In genomic region chr2:25103287-25103871, GRCh38 we compare ENCODE assay signal across 15 cellular contexts.
DNase-seq lines count a peak whose midpoint lies in the region; ATAC-seq and TF ChIP-seq lines count a peak whose summit lies in the region.
"Had no signal": no experiment of that assay in that cellular context is flagged by ENCODE, and none has a peak within 500 bp of the region (broad histone marks: within the 10 kb centered on the region; RNA-seq: fewer than 3 reads in every experiment).

No MANE protein-coding gene starts in this region.

- H3K4me3 Mint-ChIP-seq in HFFc6: no peak overlapping the region
- H3K4me3 Mint-ChIP-seq in activated naive CD4-positive, alpha-beta T cell treated with anti-CD3 and anti-CD28 coated beads, Interleukin-2, amount 10 ng/mL, durations not matched to agents 7 days and 5 days: no peak overlapping the region
- H3K4me3 Mint-ChIP-seq: B cell, neural progenitor cell had no signal

- no peaks in the 10 kb centered on the region for H3K9me3 Mint-ChIP-seq in HFFc6
- H3K9me3 Mint-ChIP-seq in activated naive CD4-positive, alpha-beta T cell treated with anti-CD3 and anti-CD28 coated beads, Interleukin-2, amount 10 ng/mL, durations not matched to agents 7 days and 5 days: no peaks in the 10 kb centered on the region
- H3K9me3 Mint-ChIP-seq: neural progenitor cell had no signal

- H3K36me3 Mint-ChIP-seq in HFFc6 (ENCODE audit: low read depth): no peaks in the 10 kb centered on the region
- H3K36me3 Mint-ChIP-seq in activated naive CD4-positive, alpha-beta T cell treated with anti-CD3 and anti-CD28 coated beads, Interleukin-2, amount 10 ng/mL, durations not matched to agents 7 days and 5 days: no peaks in the 10 kb centered on the region

- DNase-seq in ACHN (peak; percentile 82), HFFc6 (peak; percentile 91), amniotic stem cell (lab: John Stamatoyannopoulos, UW) (peak; percentile 68), iris pigment epithelial cell (ENCODE audit: low read depth) (peak; percentile 86), GM19238 (ENCODE audit: insufficient read length, low spot score) (no peak), NCI-H2029 treated with DMSO at 0.1 percent for 48 hours (lab: John Stamatoyannopoulos, UW) (no peak)
- DNase-seq in activated naive CD4-positive, alpha-beta T cell treated with anti-CD3 and anti-CD28 coated beads, Interleukin-2, amount 10 ng/mL, durations not matched to agents 7 days and 5 days: no peak
- DNase-seq in stimulated activated naive CD8-positive, alpha-beta T cell treated with anti-CD3 and anti-CD28 coated beads, Interleukin-15, Interleukin-2, amounts not matched to agents 100 U/mL and 50 U/mL, for 24 hours: no peak
- DNase-seq: activated CD4-positive, CD25-positive, alpha-beta regulatory T cell; NCI-H1048; NCI-H69; SJCRH30; stimulated activated CD8-positive, alpha-beta memory T cell treated with anti-CD3 and anti-CD28 coated beads, Interleukin-4, amount 100 ng/mL, for 48 hours had no signal

- no peak overlapping the region; the same call in 1 of the 2 replicates for H3K27ac Mint-ChIP-seq in HFFc6
- no peak overlapping the region for H3K27ac Mint-ChIP-seq in activated naive CD4-positive, alpha-beta T cell treated with anti-CD3 and anti-CD28 coated beads, Interleukin-2, amount 10 ng/mL, durations not matched to agents 7 days and 5 days
- H3K27ac Mint-ChIP-seq: B cell, neural progenitor cell had no signal

- H3K4me1 Mint-ChIP-seq in HFFc6 (ENCODE audit: low read depth): peaks cover 34% of the 10 kb centered on the region
- no peaks in the 10 kb centered on the region for H3K4me1 Mint-ChIP-seq in activated naive CD4-positive, alpha-beta T cell treated with anti-CD3 and anti-CD28 coated beads, Interleukin-2, amount 10 ng/mL, durations not matched to agents 7 days and 5 days

- in situ Hi-C loops in ACHN (cut with HindIII; ENCODE audit: low pct_ligation_motif_present, low pct_unique_long_range_greater_than_20kb, low sequenced_read_pairs): no loop called here

- ATAC-seq in stimulated activated naive CD8-positive, alpha-beta T cell treated with anti-CD3 and anti-CD28 coated beads, Interleukin-15, Interleukin-2, amounts not matched to agents 100 U/mL and 50 U/mL, for 24 hours: no peak

- CTCF ChIA-PET in activated naive CD4-positive, alpha-beta T cell treated with anti-CD3 and anti-CD28 coated beads, Interleukin-2, amount 10 ng/mL, durations not matched to agents 7 days and 5 days (lab: Charles Lee): no interaction called here

- H3K27me3 Mint-ChIP-seq in HFFc6 (ENCODE audit: insufficient read depth): peaks cover 4% of the 10 kb centered on the region
- peaks cover 20% of the 10 kb centered on the region for H3K27me3 Mint-ChIP-seq in activated naive CD4-positive, alpha-beta T cell treated with anti-CD3 and anti-CD28 coated beads, Interleukin-2, amount 10 ng/mL, durations not matched to agents 7 days and 5 days

- TF ChIP-seq CTCF in HFFc6 (IDR thresholded peaks at IDR 0.05): no peak

Comparison
In these comparisons a context has a peak if more than half of its experiments do, and no peak if none do; other contexts are left out.
1. DNase-seq: peak in ACHN (single experiment), HFFc6 (single experiment), amniotic stem cell (single experiment) and iris pigment epithelial cell (single experiment); none in GM19238 (single experiment), activated naive CD4-positive, alpha-beta T cell treated with anti-CD3 and anti-CD28 coated beads, Interleukin-2, amount 10 ng/mL, durations not matched to agents 7 days and 5 days (single experiment), stimulated activated naive CD8-positive, alpha-beta T cell treated with anti-CD3 and anti-CD28 coated beads, Interleukin-15, Interleukin-2, amounts not matched to agents 100 U/mL and 50 U/mL, for 24 hours (single experiment) and NCI-H2029 treated with DMSO at 0.1 percent for 48 hours (single experiment).